Comparison of ENCODE assay signal across 7 cellular contexts in the genomic region with DNA sequence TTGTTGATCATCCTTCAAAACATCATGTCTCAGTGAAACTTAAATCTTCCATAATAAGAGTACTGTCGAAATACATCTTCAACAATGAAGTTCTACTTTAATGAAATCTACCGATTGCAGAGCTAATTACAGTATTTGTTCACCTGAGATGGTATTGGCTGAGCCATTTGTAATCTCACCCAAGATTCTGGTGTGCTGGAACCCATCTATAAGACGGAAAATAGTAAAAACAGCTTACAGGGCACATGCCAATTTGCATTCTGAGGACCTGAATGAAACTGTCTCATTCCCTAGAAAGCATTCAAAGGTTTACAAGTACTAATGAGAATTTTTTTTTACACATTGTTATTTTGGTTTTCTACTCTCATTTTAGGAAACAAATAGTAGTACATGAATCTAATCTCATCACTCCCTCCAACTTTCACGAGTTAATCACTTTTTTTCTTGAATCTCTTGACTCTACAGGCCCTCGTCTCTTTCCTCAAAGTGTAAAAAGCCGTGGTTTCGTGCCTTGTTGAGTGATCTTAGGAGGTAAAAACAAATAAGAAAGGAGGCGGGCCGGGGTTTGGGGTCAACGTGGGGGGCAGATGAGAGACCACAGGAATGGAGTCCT. TPM values are rescaled to one million over a fixed set of nuclear protein-coding genes. Genes with fewer than 3 reads are reported as not detected.
DNase-seq lines count a peak whose midpoint lies in the region; ATAC-seq and TF ChIP-seq lines count a peak whose summit lies in the region.

No MANE protein-coding gene starts in this region.

- H3K4me3 ChIP-seq in GM12864 (ENCODE audit: low read depth, low read length) (peak overlapping the region; percentile 89), iPS-18c (ENCODE audit: insufficient read depth, low read depth, low read length) (peak overlapping the region; percentile 91), stomach smooth muscle (ENCODE audit: low read length in 2 of 2) (peak overlapping the region; percentile 33 to 98)

- TF ChIP-seq CTCF in GM12864 (IDR thresholded peaks at IDR 0.05; ENCODE audit: low read depth, low read length, missing control alignments): no peak

- peaks cover 5% of the 10 kb centered on the region for H3K4me1 ChIP-seq in stomach smooth muscle (ENCODE audit: control insufficient read depth, insufficient read depth, low read length)

- no peak for DNase-seq in GM12864 (ENCODE audit: low read depth)
- peak; percentile 56 for DNase-seq in HK-2 (ENCODE audit: unreplicated experiment)
- DNase-seq in activated T-helper 1 cell treated with anti-CD3 and anti-CD28 coated beads, Interleukin-12 subunit alpha, Interleukin-12 subunit beta, Interleukin-2, Interleukin-4 antibody, amounts not matched to agents 30 ng/mL and 10 ng/mL and 1 ng/mL, durations not matched to agents 14 hours and 24 hours and 36 hours (ENCODE audit: low spot score): no peak
- DNase-seq in iPS-NIHi11 (ENCODE audit: low spot score): no peak

- H3K36me3 Mint-ChIP-seq in activated T-helper 1 cell treated with anti-CD3 and anti-CD28 coated beads, Interleukin-12 subunit alpha, Interleukin-12 subunit beta, Interleukin-2, Interleukin-4 antibody, amounts not matched to agents 30 ng/mL and 10 ng/mL and 1 ng/mL, durations not matched to agents 14 hours and 24 hours and 36 hours (ENCODE audit: low read depth): peaks cover 22% of the 10 kb centered on the region

- peaks cover 9% of the 10 kb centered on the region for H3K9me3 Mint-ChIP-seq in activated T-helper 1 cell treated with anti-CD3 and anti-CD28 coated beads, Interleukin-12 subunit alpha, Interleukin-12 subunit beta, Interleukin-2, Interleukin-4 antibody, amounts not matched to agents 30 ng/mL and 10 ng/mL and 1 ng/mL, durations not matched to agents 14 hours and 24 hours and 36 hours

- peaks cover 58% of the 10 kb centered on the region for H3K4me1 Mint-ChIP-seq in activated T-helper 1 cell treated with anti-CD3 and anti-CD28 coated beads, Interleukin-12 subunit alpha, Interleukin-12 subunit beta, Interleukin-2, Interleukin-4 antibody, amounts not matched to agents 30 ng/mL and 10 ng/mL and 1 ng/mL, durations not matched to agents 14 hours and 24 hours and 36 hours (ENCODE audit: low read depth)

- H3K9me3 ChIP-seq in iPS-18c (ENCODE audit: control insufficient read depth, insufficient read depth, low read length) (no peaks in the 10 kb centered on the region), stomach smooth muscle (ENCODE audit: control insufficient read depth in 2 of 2, low read length in 2 of 2) (no peaks in the 10 kb centered on the region)

- no peaks in the 10 kb centered on the region for H3K27me3 ChIP-seq in stomach smooth muscle (ENCODE audit: control insufficient read depth in 1 of 2, insufficient read depth in 2 of 2, low read length in 2 of 2)

- intact Hi-C loops in activated T-helper 1 cell treated with anti-CD3 and anti-CD28 coated beads, Interleukin-12 subunit alpha, Interleukin-12 subunit beta, Interleukin-2, Interleukin-4 antibody, amounts not matched to agents 30 ng/mL and 10 ng/mL and 1 ng/mL, durations not matched to agents 14 hours and 24 hours and 36 hours (cut with micrococcal nuclease): no loop called here

- no peaks in the 10 kb centered on the region for H3K36me3 ChIP-seq in stomach smooth muscle (ENCODE audit: control insufficient read depth in 2 of 2, insufficient read depth in 2 of 2, low read length in 2 of 2)

- peak overlapping the region; percentile 84 for H3K4me3 Mint-ChIP-seq in activated T-helper 1 cell treated with anti-CD3 and anti-CD28 coated beads, Interleukin-12 subunit alpha, Interleukin-12 subunit beta, Interleukin-2, Interleukin-4 antibody, amounts not matched to agents 30 ng/mL and 10 ng/mL and 1 ng/mL, durations not matched to agents 14 hours and 24 hours and 36 hours

- no peak overlapping the region for H3K27ac ChIP-seq in stomach smooth muscle (ENCODE audit: low read length)

- peak overlapping the region; percentile 82 for H3K27ac Mint-ChIP-seq in activated T-helper 1 cell treated with anti-CD3 and anti-CD28 coated beads, Interleukin-12 subunit alpha, Interleukin-12 subunit beta, Interleukin-2, Interleukin-4 antibody, amounts not matched to agents 30 ng/mL and 10 ng/mL and 1 ng/mL, durations not matched to agents 14 hours and 24 hours and 36 hours

- peak overlapping the region in 1 of 2 donors; percentile 42 for H3K9ac ChIP-seq in stomach smooth muscle (ENCODE audit: low read length in 2 of 2)

- no peak for ATAC-seq in HG03354 (IDR thresholded peaks at IDR 0.05; ENCODE audit: poor library complexity, severe bottlenecking, unreplicated experiment)

- no peaks in the 10 kb centered on the region for H3K27me3 Mint-ChIP-seq in activated T-helper 1 cell treated with anti-CD3 and anti-CD28 coated beads, Interleukin-12 subunit alpha, Interleukin-12 subunit beta, Interleukin-2, Interleukin-4 antibody, amounts not matched to agents 30 ng/mL and 10 ng/mL and 1 ng/mL, durations not matched to agents 14 hours and 24 hours and 36 hours (ENCODE audit: insufficient read depth)

RNA-seq across cellular contexts. Expression of gene CHML, which starts 1.0 kb away (rescaled TPM):
- 17.8 and 20.8 TPM in 2 replicates for total RNA-seq in activated T-helper 1 cell treated with anti-CD3 and anti-CD28 coated beads, Interleukin-12 subunit alpha, Interleukin-12 subunit beta, Interleukin-2, Interleukin-4 antibody, amounts not matched to agents 30 ng/mL and 10 ng/mL and 1 ng/mL, durations not matched to agents 14 hours and 24 hours and 36 hours

RNA-seq across cellular contexts. Expression of gene OPN3, which starts 1.0 kb away (rescaled TPM):
- total RNA-seq in activated T-helper 1 cell treated with anti-CD3 and anti-CD28 coated beads, Interleukin-12 subunit alpha, Interleukin-12 subunit beta, Interleukin-2, Interleukin-4 antibody, amounts not matched to agents 30 ng/mL and 10 ng/mL and 1 ng/mL, durations not matched to agents 14 hours and 24 hours and 36 hours: 9.5 and 11.1 TPM in 2 replicates

RNA-seq across cellular contexts. Expression of gene WDR64, which starts 12.9 kb away (rescaled TPM):
- total RNA-seq in activated T-helper 1 cell treated with anti-CD3 and anti-CD28 coated beads, Interleukin-12 subunit alpha, Interleukin-12 subunit beta, Interleukin-2, Interleukin-4 antibody, amounts not matched to agents 30 ng/mL and 10 ng/mL and 1 ng/mL, durations not matched to agents 14 hours and 24 hours and 36 hours: not detected in 2 replicates
